ENCODE assay signal across 1 cellular context in the genomic region with DNA sequence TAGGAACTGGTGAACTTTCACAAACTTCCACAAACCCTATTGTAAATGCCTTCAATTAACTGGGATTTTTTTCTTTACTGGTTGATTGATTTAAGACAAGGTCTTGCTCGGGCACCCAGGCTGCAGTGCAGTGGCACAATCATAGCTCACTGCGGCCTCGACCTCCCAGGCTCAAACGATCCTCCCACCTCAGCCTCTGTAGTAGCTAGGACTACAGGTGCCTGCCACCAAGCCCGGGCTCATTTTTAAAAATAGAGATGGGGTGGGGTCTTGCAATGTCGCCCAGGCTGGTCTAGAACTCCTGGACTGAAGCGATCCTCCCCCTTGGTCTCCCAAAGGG.
TF ChIP-seq lines count a peak whose summit lies in the region.

No MANE protein-coding gene starts in this region.

TF ChIP-seq in HepG2, 621 proteins besides CTCF, POLR2A, EP300 and RAD21:
- no peak for TF ChIP-seq ZNF724P (CRISPR knock-in tag; IDR thresholded peaks at IDR 0.05; ENCODE audit: borderline replicate concordance)
- peak; percentile 73; the same call in 1 of the 2 replicates for TF ChIP-seq ZFP90 (CRISPR knock-in tag; IDR thresholded peaks at IDR 0.05; ENCODE audit: borderline replicate concordance)
- TF ChIP-seq, protein P1, sequence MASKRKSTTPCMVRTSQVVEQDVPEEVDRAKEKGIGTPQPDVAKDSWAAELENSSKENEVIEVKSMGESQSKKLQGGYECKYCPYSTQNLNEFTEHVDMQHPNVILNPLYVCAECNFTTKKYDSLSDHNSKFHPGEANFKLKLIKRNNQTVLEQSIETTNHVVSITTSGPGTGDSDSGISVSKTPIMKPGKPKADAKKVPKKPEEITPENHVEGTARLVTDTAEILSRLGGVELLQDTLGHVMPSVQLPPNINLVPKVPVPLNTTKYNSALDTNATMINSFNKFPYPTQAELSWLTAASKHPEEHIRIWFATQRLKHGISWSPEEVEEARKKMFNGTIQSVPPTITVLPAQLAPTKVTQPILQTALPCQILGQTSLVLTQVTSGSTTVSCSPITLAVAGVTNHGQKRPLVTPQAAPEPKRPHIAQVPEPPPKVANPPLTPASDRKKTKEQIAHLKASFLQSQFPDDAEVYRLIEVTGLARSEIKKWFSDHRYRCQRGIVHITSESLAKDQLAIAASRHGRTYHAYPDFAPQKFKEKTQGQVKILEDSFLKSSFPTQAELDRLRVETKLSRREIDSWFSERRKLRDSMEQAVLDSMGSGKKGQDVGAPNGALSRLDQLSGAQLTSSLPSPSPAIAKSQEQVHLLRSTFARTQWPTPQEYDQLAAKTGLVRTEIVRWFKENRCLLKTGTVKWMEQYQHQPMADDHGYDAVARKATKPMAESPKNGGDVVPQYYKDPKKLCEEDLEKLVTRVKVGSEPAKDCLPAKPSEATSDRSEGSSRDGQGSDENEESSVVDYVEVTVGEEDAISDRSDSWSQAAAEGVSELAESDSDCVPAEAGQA (IDR thresholded peaks at IDR 0.05; ENCODE audit: low read depth): no peak
- TF ChIP-seq, protein P1 (CRISPR knock-in tag; IDR thresholded peaks at IDR 0.05; ENCODE audit: borderline replicate concordance): 0 out of 2 replicates have a peak, but pooled peaks have one; percentile 6
- TF ChIP-seq, protein P2, sequence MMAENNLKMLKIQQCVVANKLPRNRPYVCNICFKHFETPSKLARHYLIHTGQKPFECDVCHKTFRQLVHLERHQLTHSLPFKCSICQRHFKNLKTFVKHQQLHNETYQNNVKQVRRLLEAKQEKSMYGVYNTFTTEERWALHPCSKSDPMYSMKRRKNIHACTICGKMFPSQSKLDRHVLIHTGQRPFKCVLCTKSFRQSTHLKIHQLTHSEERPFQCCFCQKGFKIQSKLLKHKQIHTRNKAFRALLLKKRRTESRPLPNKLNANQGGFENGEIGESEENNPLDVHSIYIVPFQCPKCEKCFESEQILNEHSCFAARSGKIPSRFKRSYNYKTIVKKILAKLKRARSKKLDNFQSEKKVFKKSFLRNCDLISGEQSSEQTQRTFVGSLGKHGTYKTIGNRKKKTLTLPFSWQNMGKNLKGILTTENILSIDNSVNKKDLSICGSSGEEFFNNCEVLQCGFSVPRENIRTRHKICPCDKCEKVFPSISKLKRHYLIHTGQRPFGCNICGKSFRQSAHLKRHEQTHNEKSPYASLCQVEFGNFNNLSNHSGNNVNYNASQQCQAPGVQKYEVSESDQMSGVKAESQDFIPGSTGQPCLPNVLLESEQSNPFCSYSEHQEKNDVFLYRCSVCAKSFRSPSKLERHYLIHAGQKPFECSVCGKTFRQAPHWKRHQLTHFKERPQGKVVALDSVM (CRISPR knock-in tag; IDR thresholded peaks at IDR 0.05): peak; percentile 71; the same call in 1 of the 2 replicates
- no peak for TF ChIP-seq ZNF674 (CRISPR knock-in tag; IDR thresholded peaks at IDR 0.05; ENCODE audit: low read depth)
